In the genomic region with DNA sequence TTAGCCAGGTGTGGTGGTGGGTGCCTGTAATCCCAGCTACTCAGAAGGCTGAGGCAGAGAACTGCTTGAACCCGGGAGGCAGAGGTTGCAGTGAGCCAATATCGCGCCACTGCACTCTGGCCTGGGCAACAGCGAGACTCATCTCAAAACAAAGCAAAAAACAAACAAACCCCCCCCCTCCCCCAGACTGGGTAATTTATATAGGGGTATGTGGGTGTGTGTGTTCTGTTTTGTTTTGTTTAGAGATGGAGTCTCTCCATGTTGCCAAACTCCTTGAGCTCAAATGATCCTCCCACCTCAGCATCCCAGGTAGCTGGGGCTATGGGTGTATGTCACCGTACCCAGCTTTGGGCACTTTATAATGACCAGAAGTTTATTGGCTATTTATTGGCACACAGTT, we compare ENCODE assay signal across 1 cellular context.
TF ChIP-seq lines count a peak whose summit lies in the region.

No MANE protein-coding gene starts in this region.

TF ChIP-seq in GM12878, 131 proteins besides CTCF, POLR2A, EP300 and RAD21:
- TF ChIP-seq, protein P1, sequence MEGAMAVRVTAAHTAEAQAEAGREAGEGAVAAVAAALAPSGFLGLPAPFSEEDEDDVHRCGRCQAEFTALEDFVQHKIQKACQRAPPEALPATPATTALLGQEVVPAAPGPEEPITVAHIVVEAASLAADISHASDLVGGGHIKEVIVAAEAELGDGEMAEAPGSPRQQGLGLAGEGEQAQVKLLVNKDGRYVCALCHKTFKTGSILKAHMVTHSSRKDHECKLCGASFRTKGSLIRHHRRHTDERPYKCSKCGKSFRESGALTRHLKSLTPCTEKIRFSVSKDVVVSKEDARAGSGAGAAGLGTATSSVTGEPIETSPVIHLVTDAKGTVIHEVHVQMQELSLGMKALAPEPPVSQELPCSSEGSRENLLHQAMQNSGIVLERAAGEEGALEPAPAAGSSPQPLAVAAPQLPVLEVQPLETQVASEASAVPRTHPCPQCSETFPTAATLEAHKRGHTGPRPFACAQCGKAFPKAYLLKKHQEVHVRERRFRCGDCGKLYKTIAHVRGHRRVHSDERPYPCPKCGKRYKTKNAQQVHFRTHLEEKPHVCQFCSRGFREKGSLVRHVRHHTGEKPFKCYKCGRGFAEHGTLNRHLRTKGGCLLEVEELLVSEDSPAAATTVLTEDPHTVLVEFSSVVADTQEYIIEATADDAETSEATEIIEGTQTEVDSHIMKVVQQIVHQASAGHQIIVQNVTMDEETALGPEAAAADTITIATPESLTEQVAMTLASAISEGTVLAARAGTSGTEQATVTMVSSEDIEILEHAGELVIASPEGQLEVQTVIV (IDR thresholded peaks at IDR 0.05; ENCODE audit: borderline replicate concordance, partially characterized antibody) = no peak
- TF ChIP-seq SRF (IDR thresholded peaks at IDR 0.05; ENCODE audit: low read depth in 2 of 2, low read length in 2 of 2) (no peak), ZNF384 (IDR thresholded peaks at IDR 0.05; ENCODE audit: borderline replicate concordance, low read depth, low read length) (no peak), TBL1XR1 (IDR thresholded peaks at IDR 0.05; ENCODE audit: low read depth, low read length) (no peak), STAT1 (conservative IDR thresholded peaks at IDR 0.05) (no peak), ZNF217 (IDR thresholded peaks at IDR 0.05) (no peak), IRF4 (IDR thresholded peaks at IDR 0.05; ENCODE audit: low read depth, low read length) (no peak), BCL11A (IDR thresholded peaks at IDR 0.05; ENCODE audit: low read depth, low read length) (no peak), KAT2A (conservative IDR thresholded peaks at IDR 0.05; ENCODE audit: control insufficient read depth, low read depth, low read length) (no peak), NFIC (IDR thresholded peaks at IDR 0.05; ENCODE audit: low read depth, low read length) (no peak), SMAD5 (IDR thresholded peaks at IDR 0.05; ENCODE audit: low read depth) (no peak), ZSCAN29 (IDR thresholded peaks at IDR 0.05) (no peak), ZBED1 (IDR thresholded peaks at IDR 0.05; ENCODE audit: borderline replicate concordance) (no peak), RBBP5 (conservative IDR thresholded peaks at IDR 0.05) (no peak)
- TF ChIP-seq, protein P2, sequence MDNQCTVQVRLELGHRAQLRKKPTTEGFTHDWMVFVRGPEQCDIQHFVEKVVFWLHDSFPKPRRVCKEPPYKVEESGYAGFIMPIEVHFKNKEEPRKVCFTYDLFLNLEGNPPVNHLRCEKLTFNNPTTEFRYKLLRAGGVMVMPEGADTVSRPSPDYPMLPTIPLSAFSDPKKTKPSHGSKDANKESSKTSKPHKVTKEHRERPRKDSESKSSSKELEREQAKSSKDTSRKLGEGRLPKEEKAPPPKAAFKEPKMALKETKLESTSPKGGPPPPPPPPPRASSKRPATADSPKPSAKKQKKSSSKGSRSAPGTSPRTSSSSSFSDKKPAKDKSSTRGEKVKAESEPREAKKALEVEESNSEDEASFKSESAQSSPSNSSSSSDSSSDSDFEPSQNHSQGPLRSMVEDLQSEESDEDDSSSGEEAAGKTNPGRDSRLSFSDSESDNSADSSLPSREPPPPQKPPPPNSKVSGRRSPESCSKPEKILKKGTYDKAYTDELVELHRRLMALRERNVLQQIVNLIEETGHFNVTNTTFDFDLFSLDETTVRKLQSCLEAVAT (IDR thresholded peaks at IDR 0.05) = no peak
- TF ChIP-seq, protein P3, sequence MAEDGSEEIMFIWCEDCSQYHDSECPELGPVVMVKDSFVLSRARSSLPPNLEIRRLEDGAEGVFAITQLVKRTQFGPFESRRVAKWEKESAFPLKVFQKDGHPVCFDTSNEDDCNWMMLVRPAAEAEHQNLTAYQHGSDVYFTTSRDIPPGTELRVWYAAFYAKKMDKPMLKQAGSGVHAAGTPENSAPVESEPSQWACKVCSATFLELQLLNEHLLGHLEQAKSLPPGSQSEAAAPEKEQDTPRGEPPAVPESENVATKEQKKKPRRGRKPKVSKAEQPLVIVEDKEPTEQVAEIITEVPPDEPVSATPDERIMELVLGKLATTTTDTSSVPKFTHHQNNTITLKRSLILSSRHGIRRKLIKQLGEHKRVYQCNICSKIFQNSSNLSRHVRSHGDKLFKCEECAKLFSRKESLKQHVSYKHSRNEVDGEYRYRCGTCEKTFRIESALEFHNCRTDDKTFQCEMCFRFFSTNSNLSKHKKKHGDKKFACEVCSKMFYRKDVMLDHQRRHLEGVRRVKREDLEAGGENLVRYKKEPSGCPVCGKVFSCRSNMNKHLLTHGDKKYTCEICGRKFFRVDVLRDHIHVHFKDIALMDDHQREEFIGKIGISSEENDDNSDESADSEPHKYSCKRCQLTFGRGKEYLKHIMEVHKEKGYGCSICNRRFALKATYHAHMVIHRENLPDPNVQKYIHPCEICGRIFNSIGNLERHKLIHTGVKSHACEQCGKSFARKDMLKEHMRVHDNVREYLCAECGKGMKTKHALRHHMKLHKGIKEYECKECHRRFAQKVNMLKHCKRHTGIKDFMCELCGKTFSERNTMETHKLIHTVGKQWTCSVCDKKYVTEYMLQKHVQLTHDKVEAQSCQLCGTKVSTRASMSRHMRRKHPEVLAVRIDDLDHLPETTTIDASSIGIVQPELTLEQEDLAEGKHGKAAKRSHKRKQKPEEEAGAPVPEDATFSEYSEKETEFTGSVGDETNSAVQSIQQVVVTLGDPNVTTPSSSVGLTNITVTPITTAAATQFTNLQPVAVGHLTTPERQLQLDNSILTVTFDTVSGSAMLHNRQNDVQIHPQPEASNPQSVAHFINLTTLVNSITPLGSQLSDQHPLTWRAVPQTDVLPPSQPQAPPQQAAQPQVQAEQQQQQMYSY (CRISPR knock-in tag; IDR thresholded peaks at IDR 0.05) = no peak
